In the genomic region with DNA sequence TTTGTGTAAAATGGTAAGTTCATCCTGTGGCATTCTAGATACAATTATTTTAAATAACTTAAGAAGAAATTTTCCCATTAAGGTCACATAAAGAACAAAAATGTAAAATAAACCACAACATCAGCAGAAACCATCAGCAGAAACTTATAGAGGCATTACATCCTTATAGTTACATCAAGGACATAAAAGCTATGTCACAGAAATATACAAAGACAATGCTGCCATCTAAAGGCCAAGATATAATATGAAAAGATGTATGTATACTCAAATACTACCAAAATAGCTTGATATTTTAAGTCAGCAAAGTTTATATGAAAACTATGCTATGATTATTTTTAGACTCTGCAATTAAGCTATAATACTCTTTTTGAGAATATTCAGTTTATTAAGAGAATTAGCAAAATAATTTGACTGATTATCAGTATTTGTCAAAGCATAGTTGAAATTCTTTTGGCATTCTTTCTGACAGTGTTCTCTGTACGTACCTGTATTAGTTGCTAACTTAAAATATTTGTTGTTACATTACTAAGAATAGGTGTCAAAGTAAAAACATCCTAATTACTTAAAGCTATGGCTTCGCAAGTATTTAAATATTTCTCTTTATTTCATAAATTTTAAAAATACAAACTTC, we compare ENCODE assay signal across 8 cellular contexts. TPM values are rescaled to one million over a fixed set of nuclear protein-coding genes. Genes with fewer than 3 reads are reported as not detected.
DNase-seq lines count a peak whose midpoint lies in the region; ATAC-seq and TF ChIP-seq lines count a peak whose summit lies in the region.

No MANE protein-coding gene starts in this region.

- WGBS in heart left ventricle, 4 donors = 83 to 89% (median 85%) methylated on average over 2 of the region's 2 CpGs

- H3K4me3 ChIP-seq in heart left ventricle (no peak overlapping the region), adipocyte (ENCODE audit: low read length) (no peak overlapping the region)

- no peak overlapping the region for H3K27ac ChIP-seq in heart left ventricle

- TF ChIP-seq POLR2A in heart left ventricle (IDR thresholded peaks at IDR 0.05) = no peak

- intact Hi-C loops in heart left ventricle (cut with DNase I) (loop anchor here in 9 of 10 donors (2.0 to 10.0 kb wide), 4 partner anchors 81 to 198 kb away; no protein-coding TSS in a partner anchor), left cardiac atrium (cut with DNase I) (loop anchor here in 1 of 2 donors (10.0 kb wide), 1 partner anchor 91 kb away; no protein-coding TSS in a partner anchor)

- H3K4me1 ChIP-seq in heart left ventricle (peaks cover 0 to 7% (median 0%) of the 10 kb centered on the region in 12 donors), adipocyte (ENCODE audit: control insufficient read depth, insufficient read depth, low read length) (no peaks in the 10 kb centered on the region)

- DNase-seq in heart left ventricle (no peak), left cardiac atrium (no peak), NCI-H1694 (lab: John Stamatoyannopoulos, UW) (peak; percentile 43), adipocyte (ENCODE audit: low read depth) (peak; percentile 80), kidney glomerular epithelial cell (lab: John Stamatoyannopoulos, UW) (peak; percentile 60), GM19240 (ENCODE audit: insufficient read length, low spot score) (no peak), activated gamma-delta T cell (lab: John Stamatoyannopoulos, UW) (no peak)

- H3K36me3 ChIP-seq in heart left ventricle = peaks cover 0 to 16% (median 2%) of the 10 kb centered on the region in 9 donors
- peaks cover 6% of the 10 kb centered on the region for H3K36me3 ChIP-seq in adipocyte (ENCODE audit: control insufficient read depth, insufficient read depth, low read length, severe bottlenecking)

- TF ChIP-seq CTCF in heart left ventricle (IDR thresholded peaks at IDR 0.05) = peak in 11 of 12 donors; percentile 8 to 56 (median 44)

- H3K9me3 ChIP-seq in heart left ventricle (no peaks in the 10 kb centered on the region), adipocyte (ENCODE audit: control insufficient read depth, low read length) (no peaks in the 10 kb centered on the region)

- ATAC-seq in heart left ventricle = no peak
- no peak for ATAC-seq in left cardiac atrium
- peak; percentile 74 for ATAC-seq in HG02678 (IDR thresholded peaks at IDR 0.05; ENCODE audit: unreplicated experiment)

- no peak overlapping the region for H3K9ac ChIP-seq in adipocyte (ENCODE audit: low read length)

- H3K27me3 ChIP-seq in heart left ventricle (no peaks in the 10 kb centered on the region), adipocyte (replicated peaks; ENCODE audit: control insufficient read depth, insufficient read depth, low read length) (no peaks in the 10 kb centered on the region)

RNA-seq across cellular contexts. Expression of a gene that starts 36.2 kb away (rescaled TPM):
- total RNA-seq in heart left ventricle = 10 to 100 TPM; 25.9 to 39.4 (median 33.6) TPM
- polyA plus RNA-seq in heart left ventricle = 10 to 100 TPM; 10.2 to 15.7 TPM
- total RNA-seq in left cardiac atrium = 10 to 100 TPM; 25.0 to 32.9 TPM

Comparison
In these comparisons a context has a peak if more than half of its experiments do, and no peak if none do; other contexts are left out.
1. DNase-seq: peak in NCI-H1694 (single experiment), adipocyte (single experiment) and kidney glomerular epithelial cell (single experiment); none in heart left ventricle (0 of 5), left cardiac atrium (single experiment), GM19240 (single experiment) and activated gamma-delta T cell (single experiment).